8 cellular contexts compared by ENCODE assay signal in the genomic region with DNA sequence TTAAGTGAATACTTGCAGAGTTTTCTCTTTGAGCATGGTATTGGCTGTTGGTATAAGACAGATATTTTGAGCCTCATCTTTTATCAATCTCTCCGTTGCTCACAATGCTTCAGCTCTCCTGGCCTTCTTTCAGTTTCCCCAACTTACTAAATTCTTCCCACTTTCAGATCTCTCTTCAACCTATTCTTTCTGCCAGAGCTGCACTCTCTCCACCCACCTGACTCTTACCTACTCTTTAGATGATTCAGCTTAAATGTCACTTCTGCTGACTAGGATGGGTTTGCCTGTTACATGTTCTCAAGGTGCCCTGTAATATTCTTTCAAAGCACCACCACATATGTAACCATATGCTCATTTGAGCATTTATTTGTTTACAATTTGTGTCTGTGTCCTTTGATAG. TPM values are rescaled to one million over a fixed set of nuclear protein-coding genes. Genes with fewer than 3 reads are reported as not detected.
DNase-seq lines count a peak whose midpoint lies in the region; ATAC-seq and FAIRE-seq lines count a peak whose summit lies in the region.
"Had no signal": no experiment of that assay in that cellular context is flagged by ENCODE, and none has a peak within 500 bp of the region (broad histone marks: within the 10 kb centered on the region; RNA-seq: fewer than 3 reads in every experiment).

No MANE protein-coding gene starts in this region.

- no peak overlapping the region for H3K9ac ChIP-seq in trophoblast cell (ENCODE audit: low read length)

- H3K9me3 Mint-ChIP-seq in activated T-cell treated with anti-CD3 and anti-CD28 coated beads, Interleukin-2, amount 50 U/mL, for 72 hours: no peaks in the 10 kb centered on the region
- no peaks in the 10 kb centered on the region for H3K9me3 Mint-ChIP-seq in activated naive CD4-positive, alpha-beta T cell treated with anti-CD3 and anti-CD28 coated beads, Interleukin-2, amount 50 U/mL, for 72 hours
- H3K9me3 Mint-ChIP-seq in stimulated activated naive B cell treated with anti-CD40 and anti-IgM and Interleukin-4, amounts not matched to agents 10 μg/mL and 1 μg/mL and 100 μg/mL, for 72 hours: no peaks in the 10 kb centered on the region

- peaks cover 50% of the 10 kb centered on the region for H3K4me1 Mint-ChIP-seq in activated T-cell treated with anti-CD3 and anti-CD28 coated beads, Interleukin-2, amount 50 U/mL, for 72 hours (ENCODE audit: low read depth)
- peaks cover 16 to 51% of the 10 kb centered on the region in 2 donors for H3K4me1 Mint-ChIP-seq in stimulated activated naive B cell treated with anti-CD40 and anti-IgM and Interleukin-4, amounts not matched to agents 10 μg/mL and 1 μg/mL and 100 μg/mL, for 72 hours

- no peak overlapping the region for H3K27ac ChIP-seq in trophoblast cell (ENCODE audit: low read depth, low read length)
- H3K27ac ChIP-seq: spleen had no signal

- H3K9me3 ChIP-seq in trophoblast cell (ENCODE audit: insufficient read depth, low read depth, low read length): no peaks in the 10 kb centered on the region
- H3K9me3 ChIP-seq: spleen had no signal

- H3K23ac ChIP-seq in trophoblast cell (ENCODE audit: low read length): no peak overlapping the region

- H3K36me3 ChIP-seq in trophoblast cell (ENCODE audit: control insufficient read depth in 1 of 2, insufficient read depth in 2 of 2, low read length in 2 of 2): peaks cover 11 to 15% of the 10 kb centered on the region in 2 experiments

- H2BK5ac ChIP-seq in trophoblast cell (ENCODE audit: low read depth, low read length, poor library complexity): no peak overlapping the region

- H2BK12ac ChIP-seq in trophoblast cell (ENCODE audit: low read length): no peak overlapping the region

- peak; percentile 14 to 46 for ATAC-seq in activated T-cell treated with anti-CD3 and anti-CD28 coated beads, Interleukin-2, amount 50 U/mL, for 72 hours (replicated peaks in 1 of 2)
- peak; percentile 17 to 41 for ATAC-seq in activated naive CD4-positive, alpha-beta T cell treated with anti-CD3 and anti-CD28 coated beads, Interleukin-2, amount 50 U/mL, for 72 hours
- ATAC-seq in stimulated activated naive B cell treated with anti-CD40 and anti-IgM and Interleukin-4, amounts not matched to agents 10 μg/mL and 1 μg/mL and 100 μg/mL, for 72 hours (replicated peaks): no peak

- H3K4me1 ChIP-seq in trophoblast cell (ENCODE audit: control insufficient read depth in 1 of 2, insufficient read depth in 2 of 2, low read length in 2 of 2): peaks cover 0 to 6% of the 10 kb centered on the region in 2 experiments

- H3K18ac ChIP-seq in trophoblast cell (ENCODE audit: low read length): no peak overlapping the region

- H3K4ac ChIP-seq in trophoblast cell (ENCODE audit: low read depth, low read length): no peak overlapping the region

- no peak overlapping the region for H2BK120ac ChIP-seq in trophoblast cell (ENCODE audit: insufficient read depth, low read length, poor library complexity)

- H3K14ac ChIP-seq in trophoblast cell (ENCODE audit: low read length): no peak overlapping the region

- H3K27me3 Mint-ChIP-seq in activated T-cell treated with anti-CD3 and anti-CD28 coated beads, Interleukin-2, amount 50 U/mL, for 72 hours (ENCODE audit: low read depth): no peaks in the 10 kb centered on the region
- no peaks in the 10 kb centered on the region for H3K27me3 Mint-ChIP-seq in stimulated activated naive B cell treated with anti-CD40 and anti-IgM and Interleukin-4, amounts not matched to agents 10 μg/mL and 1 μg/mL and 100 μg/mL, for 72 hours

- no peak overlapping the region for H4K8ac ChIP-seq in trophoblast cell (ENCODE audit: low read depth, low read length)

- peak overlapping the region; percentile 98 for H3K27ac Mint-ChIP-seq in activated T-cell treated with anti-CD3 and anti-CD28 coated beads, Interleukin-2, amount 50 U/mL, for 72 hours
- peak overlapping the region; percentile 0 to 96 for H3K27ac Mint-ChIP-seq in activated naive CD4-positive, alpha-beta T cell treated with anti-CD3 and anti-CD28 coated beads, Interleukin-2, amount 50 U/mL, for 72 hours
- H3K27ac Mint-ChIP-seq in stimulated activated naive B cell treated with anti-CD40 and anti-IgM and Interleukin-4, amounts not matched to agents 10 μg/mL and 1 μg/mL and 100 μg/mL, for 72 hours: peak overlapping the region; percentile 70

- WGBS in trophoblast cell (ENCODE audit: extremely low coverage, insufficient coverage, insufficient read length): no CpG with 5 or more reads among the region's 1 CpG

- H2AK5ac ChIP-seq in trophoblast cell (ENCODE audit: low read length): no peak overlapping the region

- peak overlapping the region; percentile 94 to 98 for H3K4me3 Mint-ChIP-seq in activated T-cell treated with anti-CD3 and anti-CD28 coated beads, Interleukin-2, amount 50 U/mL, for 72 hours
- H3K4me3 Mint-ChIP-seq in stimulated activated naive B cell treated with anti-CD40 and anti-IgM and Interleukin-4, amounts not matched to agents 10 μg/mL and 1 μg/mL and 100 μg/mL, for 72 hours: peak overlapping the region; percentile 98 to 100

- DNase-seq in activated T-cell treated with anti-CD3 and anti-CD28 coated beads, Interleukin-2, amount 50 U/mL, for 72 hours: no peak
- DNase-seq in activated T-cell treated with anti-CD3 and anti-CD28 coated beads for 4 hours: no peak
- no peak for DNase-seq in activated naive CD4-positive, alpha-beta T cell treated with anti-CD3 and anti-CD28 coated beads, Interleukin-2, amount 50 U/mL, for 72 hours (ENCODE audit: low spot score in 2 of 2)
- no peak for DNase-seq in stimulated activated naive B cell treated with anti-CD40 and anti-IgM and Interleukin-4, amounts not matched to agents 10 μg/mL and 1 μg/mL and 100 μg/mL, for 72 hours
- no peak for DNase-seq in trophoblast cell
- DNase-seq in RCC 7860 (ENCODE audit: low spot score): no peak
- DNase-seq: NCI-H146, spleen had no signal

- FAIRE-seq in RCC 7860 (lab: Jason Lieb, UNC): no peak

- H4K12ac ChIP-seq in trophoblast cell (ENCODE audit: low read depth, low read length): no peak overlapping the region

- H4K91ac ChIP-seq in trophoblast cell (ENCODE audit: low read depth, low read length): no peak overlapping the region

- peaks cover 8% of the 10 kb centered on the region for H3K79me1 ChIP-seq in trophoblast cell (ENCODE audit: low read length)

- no peak overlapping the region for H2AFZ ChIP-seq in trophoblast cell (ENCODE audit: insufficient read depth, low read length, poor library complexity)

- H3K79me2 ChIP-seq in trophoblast cell (ENCODE audit: control insufficient read depth, insufficient read depth, low read length, poor library complexity): peaks cover 6% of the 10 kb centered on the region

- peaks cover 14 to 23% of the 10 kb centered on the region in 2 donors for H3K36me3 Mint-ChIP-seq in activated T-cell treated with anti-CD3 and anti-CD28 coated beads, Interleukin-2, amount 50 U/mL, for 72 hours (ENCODE audit: insufficient read depth in 2 of 2)
- peaks cover 26 to 32% of the 10 kb centered on the region in 2 donors for H3K36me3 Mint-ChIP-seq in activated naive CD4-positive, alpha-beta T cell treated with anti-CD3 and anti-CD28 coated beads, Interleukin-2, amount 50 U/mL, for 72 hours
- H3K36me3 Mint-ChIP-seq in stimulated activated naive B cell treated with anti-CD40 and anti-IgM and Interleukin-4, amounts not matched to agents 10 μg/mL and 1 μg/mL and 100 μg/mL, for 72 hours: peaks cover 15 to 23% of the 10 kb centered on the region in 2 donors

- H3K4me3 ChIP-seq in trophoblast cell (ENCODE audit: low read depth, low read length): no peak overlapping the region

- H3K27me3 ChIP-seq in trophoblast cell (ENCODE audit: insufficient read depth, low read length): no peaks in the 10 kb centered on the region
- H3K27me3 ChIP-seq: spleen had no signal

- H3K4me2 ChIP-seq in trophoblast cell (ENCODE audit: low read length): no peak overlapping the region

RNA-seq across cellular contexts. Expression of a gene that starts 1.6 kb away (rescaled TPM):
- total RNA-seq in activated T-cell treated with anti-CD3 and anti-CD28 coated beads, Interleukin-2, amount 50 U/mL, for 72 hours: 10 to 100 TPM; 75.3 to 75.7 TPM
- total RNA-seq in activated naive CD4-positive, alpha-beta T cell treated with anti-CD3 and anti-CD28 coated beads, Interleukin-2, amount 50 U/mL, for 72 hours: 10 to 100 TPM; 41.3 to 58.0 TPM
- 46.4 and 49.2 TPM in 2 replicates for polyA plus RNA-seq in trophoblast cell (2013)

RNA-seq across cellular contexts. Expression of a gene that starts 1.8 kb away (rescaled TPM):
- 10 to 100 TPM; 35.5 to 37.8 TPM for total RNA-seq in activated T-cell treated with anti-CD3 and anti-CD28 coated beads, Interleukin-2, amount 50 U/mL, for 72 hours
- total RNA-seq in activated naive CD4-positive, alpha-beta T cell treated with anti-CD3 and anti-CD28 coated beads, Interleukin-2, amount 50 U/mL, for 72 hours: 10 to 100 TPM; 25.4 to 45.0 TPM
- 33.1 and 33.5 TPM in 2 replicates for polyA plus RNA-seq in trophoblast cell (2013)

RNA-seq across cellular contexts. Expression of a gene that starts 18.2 kb away (rescaled TPM):
- 100 to 1,000 TPM; 362 to 512 TPM for total RNA-seq in activated T-cell treated with anti-CD3 and anti-CD28 coated beads, Interleukin-2, amount 50 U/mL, for 72 hours
- 1,000 to 10,000 TPM in 1 of 2 donors, 100 to 1,000 TPM in 1; 610 to 1,410 TPM for total RNA-seq in activated naive CD4-positive, alpha-beta T cell treated with anti-CD3 and anti-CD28 coated beads, Interleukin-2, amount 50 U/mL, for 72 hours
- 324 and 327 TPM in 2 replicates for polyA plus RNA-seq in trophoblast cell (2013)

RNA-seq across cellular contexts. Expression of a gene that starts 43.1 kb away (rescaled TPM):
- total RNA-seq in activated T-cell treated with anti-CD3 and anti-CD28 coated beads, Interleukin-2, amount 50 U/mL, for 72 hours: 10 to 100 TPM; 27.8 to 33.5 TPM
- 10 to 100 TPM; 41.4 to 43.1 TPM for total RNA-seq in activated naive CD4-positive, alpha-beta T cell treated with anti-CD3 and anti-CD28 coated beads, Interleukin-2, amount 50 U/mL, for 72 hours
- polyA plus RNA-seq in trophoblast cell (2013): 17.0 and 18.9 TPM in 2 replicates

RNA-seq across cellular contexts. Expression of a gene that starts 54.0 kb away (rescaled TPM):
- 100 to 1,000 TPM in 1 of 2 donors, 10 to 100 TPM in 1; 92.2 to 113 TPM for total RNA-seq in activated T-cell treated with anti-CD3 and anti-CD28 coated beads, Interleukin-2, amount 50 U/mL, for 72 hours
- 100 to 1,000 TPM in 1 of 2 donors, 10 to 100 TPM in 1; 74.2 to 125 TPM for total RNA-seq in activated naive CD4-positive, alpha-beta T cell treated with anti-CD3 and anti-CD28 coated beads, Interleukin-2, amount 50 U/mL, for 72 hours
- 91.9 and 93.6 TPM in 2 replicates for polyA plus RNA-seq in trophoblast cell (2013)

Comparison
In these comparisons a context has a peak if more than half of its experiments do, and no peak if none do; other contexts are left out.
1. ATAC-seq: peak in activated T-cell treated with anti-CD3 and anti-CD28 coated beads, Interleukin-2, amount 50 U/mL, for 72 hours (2 of 2) and activated naive CD4-positive, alpha-beta T cell treated with anti-CD3 and anti-CD28 coated beads, Interleukin-2, amount 50 U/mL, for 72 hours (2 of 2); none in stimulated activated naive B cell treated with anti-CD40 and anti-IgM and Interleukin-4, amounts not matched to agents 10 μg/mL and 1 μg/mL and 100 μg/mL, for 72 hours (0 of 2).
2. H3K27ac Mint-ChIP-seq: peak in every context shown above with its lines; median percentile 98 in activated T-cell treated with anti-CD3 and anti-CD28 coated beads, Interleukin-2, amount 50 U/mL, for 72 hours; 70 in stimulated activated naive B cell treated with anti-CD40 and anti-IgM and Interleukin-4, amounts not matched to agents 10 μg/mL and 1 μg/mL and 100 μg/mL, for 72 hours; 48 in activated naive CD4-positive, alpha-beta T cell treated with anti-CD3 and anti-CD28 coated beads, Interleukin-2, amount 50 U/mL, for 72 hours.